In the genomic region with DNA sequence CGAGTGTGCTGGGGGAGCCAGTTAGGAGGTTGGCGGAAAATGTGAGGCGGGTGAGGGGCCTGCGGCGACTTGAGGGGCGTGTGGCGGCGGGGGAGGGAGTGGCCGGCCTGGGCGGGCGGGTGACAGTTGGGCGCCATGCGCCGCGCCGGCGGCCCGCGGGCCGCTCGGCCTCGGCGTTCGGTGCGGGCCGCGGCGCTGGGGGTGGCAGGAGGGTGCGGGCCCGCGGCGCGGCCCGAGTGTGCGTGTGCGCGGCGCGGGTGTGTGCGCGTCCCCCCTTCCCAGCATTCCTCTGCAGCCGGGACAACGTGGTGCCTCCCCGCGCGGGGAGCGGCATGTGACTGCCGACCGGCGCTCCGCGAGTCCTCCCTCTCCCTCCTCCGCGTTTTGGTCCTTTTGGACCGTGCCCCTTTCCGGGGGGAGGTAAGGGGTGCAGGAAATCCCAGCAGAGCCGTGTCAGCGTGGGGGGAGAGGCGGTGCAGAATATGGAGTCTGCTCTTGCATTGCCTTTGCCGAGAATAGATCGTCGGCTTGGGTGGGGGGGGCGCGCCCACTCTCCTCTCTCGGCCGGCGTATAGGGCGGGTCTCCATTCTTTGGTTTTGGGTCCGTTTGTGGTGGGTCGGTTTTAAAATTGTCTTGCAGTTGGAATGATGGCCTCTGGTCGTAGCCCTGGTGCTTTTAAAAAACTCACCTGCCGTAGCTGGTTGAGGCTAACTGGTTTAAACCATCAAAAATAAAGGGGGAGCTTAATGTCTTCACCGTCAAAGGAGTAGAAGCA, we compare ENCODE assay signal across 1 cellular context.
A peak's percentile ranks its signal among the peaks of the same experiment; 100 is the strongest.
TF ChIP-seq lines count a peak whose summit lies in the region.

No MANE protein-coding gene starts in this region.

TF ChIP-seq in A549, 52 proteins besides CTCF, POLR2A, EP300 and RAD21 (continued from another document):
- no peak for TF ChIP-seq CBX2 (IDR thresholded peaks at IDR 0.05; ENCODE audit: borderline replicate concordance, low read depth)
- TF ChIP-seq E2F6 (IDR thresholded peaks at IDR 0.05; ENCODE audit: borderline replicate concordance, low read depth), result peak; percentile 58; the same call in 1 of the 2 replicates
- no peak for TF ChIP-seq HEYL (CRISPR knock-in tag; IDR thresholded peaks at IDR 0.05)
- TF ChIP-seq CBX8 (IDR thresholded peaks at IDR 0.05), result no peak
- peak; percentile 81 for TF ChIP-seq MAX (IDR thresholded peaks at IDR 0.05)
- no peak for TF ChIP-seq CHD4 (IDR thresholded peaks at IDR 0.05; ENCODE audit: borderline replicate concordance)
- TF ChIP-seq, protein P1, sequence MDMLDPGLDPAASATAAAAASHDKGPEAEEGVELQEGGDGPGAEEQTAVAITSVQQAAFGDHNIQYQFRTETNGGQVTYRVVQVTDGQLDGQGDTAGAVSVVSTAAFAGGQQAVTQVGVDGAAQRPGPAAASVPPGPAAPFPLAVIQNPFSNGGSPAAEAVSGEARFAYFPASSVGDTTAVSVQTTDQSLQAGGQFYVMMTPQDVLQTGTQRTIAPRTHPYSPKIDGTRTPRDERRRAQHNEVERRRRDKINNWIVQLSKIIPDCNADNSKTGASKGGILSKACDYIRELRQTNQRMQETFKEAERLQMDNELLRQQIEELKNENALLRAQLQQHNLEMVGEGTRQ (IDR thresholded peaks at IDR 0.05), result no peak
- TF ChIP-seq HOXB13 (CRISPR knock-in tag; IDR thresholded peaks at IDR 0.05; ENCODE audit: low read depth), result no peak
- TF ChIP-seq, protein P2, sequence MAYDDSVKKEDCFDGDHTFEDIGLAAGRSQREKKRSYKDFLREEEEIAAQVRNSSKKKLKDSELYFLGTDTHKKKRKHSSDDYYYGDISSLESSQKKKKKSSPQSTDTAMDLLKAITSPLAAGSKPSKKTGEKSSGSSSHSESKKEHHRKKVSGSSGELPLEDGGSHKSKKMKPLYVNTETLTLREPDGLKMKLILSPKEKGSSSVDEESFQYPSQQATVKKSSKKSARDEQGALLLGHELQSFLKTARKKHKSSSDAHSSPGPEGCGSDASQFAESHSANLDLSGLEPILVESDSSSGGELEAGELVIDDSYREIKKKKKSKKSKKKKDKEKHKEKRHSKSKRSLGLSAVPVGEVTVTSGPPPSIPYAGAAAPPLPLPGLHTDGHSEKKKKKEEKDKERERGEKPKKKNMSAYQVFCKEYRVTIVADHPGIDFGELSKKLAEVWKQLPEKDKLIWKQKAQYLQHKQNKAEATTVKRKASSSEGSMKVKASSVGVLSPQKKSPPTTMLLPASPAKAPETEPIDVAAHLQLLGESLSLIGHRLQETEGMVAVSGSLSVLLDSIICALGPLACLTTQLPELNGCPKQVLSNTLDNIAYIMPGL (CRISPR knock-in tag; IDR thresholded peaks at IDR 0.05; ENCODE audit: borderline replicate concordance), result no peak
- TF ChIP-seq JUN (IDR thresholded peaks at IDR 0.05), result 0 out of 5 replicates have a peak, but pooled peaks of 1 of the 2 experiments have one; percentile 20
- TF ChIP-seq NPAS2 (CRISPR knock-in tag; IDR thresholded peaks at IDR 0.05; ENCODE audit: borderline replicate concordance), result no peak
- TF ChIP-seq RCOR1 (IDR thresholded peaks at IDR 0.05; ENCODE audit: low read depth, low read length), result no peak
- TF ChIP-seq TFCP2L1 (CRISPR knock-in tag; IDR thresholded peaks at IDR 0.05), result no peak
- no peak for TF ChIP-seq ESRRA (IDR thresholded peaks at IDR 0.05; ENCODE audit: borderline replicate concordance, low read length)
